Comparison of ENCODE assay signal across 16 cellular contexts in the genomic region with DNA sequence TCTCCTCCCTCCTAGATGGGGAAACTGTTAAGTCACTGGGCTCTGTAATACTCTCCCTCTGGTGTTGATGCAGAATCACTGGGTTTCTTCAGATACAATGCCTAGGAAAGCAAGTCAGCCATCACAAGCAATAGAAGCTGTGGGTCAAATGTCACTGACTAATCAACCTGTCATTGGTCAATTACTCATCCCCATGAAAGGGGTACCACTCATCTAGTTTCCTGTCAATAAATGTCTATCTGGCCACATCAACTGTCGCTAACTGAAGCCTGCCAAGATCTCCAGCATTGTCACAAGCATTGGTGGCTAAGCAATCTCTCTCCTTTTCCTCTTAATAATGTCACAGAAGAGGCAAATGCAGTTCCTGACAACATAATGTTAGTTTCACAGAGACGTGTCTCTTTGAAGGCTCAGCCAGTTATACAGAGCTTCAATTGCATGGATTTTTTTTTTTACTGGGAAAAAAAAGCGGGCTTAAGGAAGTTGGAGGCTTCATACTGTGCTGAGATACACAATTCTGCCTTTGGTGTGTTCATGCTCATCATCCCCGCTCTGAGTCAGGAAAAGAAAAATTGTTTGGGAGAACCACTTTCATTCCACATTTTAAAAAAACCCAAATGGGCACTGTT.
DNase-seq lines count a peak whose midpoint lies in the region; ATAC-seq and TF ChIP-seq lines count a peak whose summit lies in the region.
"Had no signal": no experiment of that assay in that cellular context is flagged by ENCODE, and none has a peak within 500 bp of the region (broad histone marks: within the 10 kb centered on the region; RNA-seq: fewer than 3 reads in every experiment).

No MANE protein-coding gene starts in this region.

- no peaks in the 10 kb centered on the region for H3K27me3 ChIP-seq in kidney epithelial cell (ENCODE audit: control insufficient read depth, insufficient read depth, low read length)
- no peaks in the 10 kb centered on the region for H3K27me3 ChIP-seq in heart left ventricle

- 81 to 96% (median 94%) methylated on average over 4 of the region's 4 CpGs for WGBS in heart left ventricle, 4 donors

- H3K27me3 Mint-ChIP-seq in HFFc6 (ENCODE audit: insufficient read depth) = no peaks in the 10 kb centered on the region
- no peaks in the 10 kb centered on the region for H3K27me3 Mint-ChIP-seq in activated T-helper 17 cell treated with anti-CD3 and anti-CD28 coated beads, Interleukin-2, amount 50 U/mL, for 72 hours

- no peak overlapping the region for H3K4me3 Mint-ChIP-seq in HFFc6
- H3K4me3 Mint-ChIP-seq in activated T-helper 17 cell treated with anti-CD3 and anti-CD28 coated beads, Interleukin-2, amount 50 U/mL, for 72 hours = no peak overlapping the region

- peaks cover 0 to 19% (median 4%) of the 10 kb centered on the region in 12 donors for H3K4me1 ChIP-seq in heart left ventricle
- H3K4me1 ChIP-seq: parathyroid adenoma had no signal

- H3K27ac Mint-ChIP-seq in HFFc6 = peak overlapping the region; percentile 17; the same call in 1 of the 2 replicates
- H3K27ac Mint-ChIP-seq in activated T-helper 17 cell treated with anti-CD3 and anti-CD28 coated beads, Interleukin-2, amount 50 U/mL, for 72 hours = peak overlapping the region; percentile 44

- DNase-seq in EL (peak; percentile 52), HFFc6 (peak; percentile 15), kidney epithelial cell (ENCODE audit: low read depth) (peak; percentile 44), heart left ventricle (no peak)
- DNase-seq: amygdala, H7, hypothalamus, NCI-H1417 treated with DMSO at 0.1 percent for 48 hours, NCI-H446 had no signal

- peaks cover 41% of the 10 kb centered on the region for H3K4me1 Mint-ChIP-seq in HFFc6 (ENCODE audit: low read depth)
- H3K4me1 Mint-ChIP-seq in activated T-helper 17 cell treated with anti-CD3 and anti-CD28 coated beads, Interleukin-2, amount 50 U/mL, for 72 hours = peaks cover 17% of the 10 kb centered on the region

- no peak for TF ChIP-seq CTCF in HFFc6 (IDR thresholded peaks at IDR 0.05)
- no peak for TF ChIP-seq CTCF in kidney epithelial cell (IDR thresholded peaks at IDR 0.05; ENCODE audit: insufficient read depth, low read length, poor library complexity, severe bottlenecking)
- TF ChIP-seq CTCF in heart left ventricle (IDR thresholded peaks at IDR 0.05) = no peak

- peak; percentile 95 for ATAC-seq in activated T-helper 17 cell treated with anti-CD3 and anti-CD28 coated beads, Interleukin-2, amount 50 U/mL, for 72 hours (replicated peaks)
- ATAC-seq in HG02798 (IDR thresholded peaks at IDR 0.05; ENCODE audit: poor library complexity, unreplicated experiment) = no peak
- no peak for ATAC-seq in GM19035 (IDR thresholded peaks at IDR 0.05; ENCODE audit: unreplicated experiment)
- no peak for ATAC-seq in heart left ventricle
- ATAC-seq: GM12878 had no signal

- H3K36me3 ChIP-seq in kidney epithelial cell (ENCODE audit: control insufficient read depth, insufficient read depth, low read length) (no peaks in the 10 kb centered on the region), heart left ventricle (peaks cover 0 to 11% (median 0%) of the 10 kb centered on the region in 9 donors)

- peaks cover 12% of the 10 kb centered on the region; the same call in 1 of the 2 replicates for H3K36me3 Mint-ChIP-seq in HFFc6 (ENCODE audit: low read depth)
- H3K36me3 Mint-ChIP-seq in activated T-helper 17 cell treated with anti-CD3 and anti-CD28 coated beads, Interleukin-2, amount 50 U/mL, for 72 hours (ENCODE audit: low read depth) = peaks cover 39% of the 10 kb centered on the region

- no peak for TF ChIP-seq POLR2A in heart left ventricle (IDR thresholded peaks at IDR 0.05)

- no peak overlapping the region for H3K27ac ChIP-seq in heart left ventricle
- H3K27ac ChIP-seq: C4-2B, coronary artery, parathyroid adenoma had no signal

- intact Hi-C loops in heart left ventricle (cut with DNase I) = no loop called here

- H3K4me3 ChIP-seq in kidney epithelial cell (ENCODE audit: low read depth, low read length) (no peak overlapping the region), heart left ventricle (no peak overlapping the region)
- H3K4me3 ChIP-seq: coronary artery, GM12878 had no signal

- H3K9me3 ChIP-seq in heart left ventricle = no peaks in the 10 kb centered on the region

- H3K9me3 Mint-ChIP-seq in HFFc6 = no peaks in the 10 kb centered on the region
- H3K9me3 Mint-ChIP-seq in activated T-helper 17 cell treated with anti-CD3 and anti-CD28 coated beads, Interleukin-2, amount 50 U/mL, for 72 hours = no peaks in the 10 kb centered on the region

Comparison
In these comparisons a context has a peak if more than half of its experiments do, and no peak if none do; other contexts are left out.
1. DNase-seq: peak in EL (single experiment), HFFc6 (single experiment) and kidney epithelial cell (single experiment); none in heart left ventricle (0 of 5).